ENCODE assay signal across 27 cellular contexts in the genomic region with DNA sequence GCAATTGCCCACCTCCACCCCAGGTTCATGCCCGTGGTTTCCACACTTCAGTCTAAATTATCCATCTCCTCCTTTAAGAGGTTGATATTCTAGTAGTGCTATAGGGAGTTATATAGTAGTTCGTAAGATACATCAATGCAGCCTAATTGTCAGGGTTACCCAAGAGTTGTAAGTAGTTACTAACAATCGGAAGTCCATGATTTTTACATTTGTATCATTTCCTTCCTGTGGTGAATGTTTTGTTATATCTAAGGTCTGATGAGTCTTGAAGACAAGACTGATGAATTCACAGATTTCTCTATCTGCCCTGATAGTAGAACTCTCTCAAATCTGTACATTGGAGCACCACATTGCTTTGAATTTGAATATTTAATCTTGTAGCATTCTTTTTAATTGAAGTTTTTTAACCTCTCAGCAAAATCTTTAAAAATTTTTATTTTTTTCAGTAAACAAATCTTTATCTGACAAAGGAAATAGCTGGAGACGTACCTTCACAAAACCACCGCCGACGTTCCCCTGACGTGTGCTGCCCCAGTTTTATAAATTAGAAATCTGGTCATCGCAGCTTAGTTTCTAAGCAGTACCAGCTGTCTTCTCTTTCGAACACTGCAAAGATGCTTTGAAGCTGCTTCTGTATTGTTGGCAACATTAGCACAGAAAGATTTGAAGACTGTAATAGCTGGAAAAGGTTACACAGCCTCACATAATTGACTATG.
DNase-seq lines count a peak whose midpoint lies in the region; ATAC-seq and TF ChIP-seq lines count a peak whose summit lies in the region.
"Had no signal": no experiment of that assay in that cellular context is flagged by ENCODE, and none has a peak within 500 bp of the region (broad histone marks: within the 10 kb centered on the region; RNA-seq: fewer than 3 reads in every experiment).

No MANE protein-coding gene starts in this region.

- H3K27me3 Mint-ChIP-seq in CD8-positive, alpha-beta memory T cell, result no peaks in the 10 kb centered on the region
- peaks cover 4% of the 10 kb centered on the region for H3K27me3 Mint-ChIP-seq in WTC11 (ENCODE audit: low read depth)
- H3K27me3 Mint-ChIP-seq: activated B cell treated with CpG ODN at 0.5 μM for 24 hours; CD4-positive, alpha-beta T cell; naive B cell had no signal

- no CpG with 5 or more reads among the region's 10 CpGs for WGBS in trophoblast cell (ENCODE audit: extremely low coverage, insufficient coverage, insufficient read length)

- H3K9ac ChIP-seq in BLaER1 (no peak overlapping the region), SK-N-MC (ENCODE audit: insufficient read length) (no peak overlapping the region), trophoblast cell (ENCODE audit: low read length) (no peak overlapping the region)

- POLR2A ChIA-PET in CD8-positive, alpha-beta memory T cell (lab: Charles Lee), result no interaction called here
- POLR2A ChIA-PET in WTC11 (lab: Charles Lee), result no interaction called here

- H3K9me3 ChIP-seq in BLaER1 (no peaks in the 10 kb centered on the region), SK-N-MC (ENCODE audit: low read depth, low read length) (no peaks in the 10 kb centered on the region), trophoblast cell (ENCODE audit: insufficient read depth, low read depth, low read length) (no peaks in the 10 kb centered on the region)
- no peaks in the 10 kb centered on the region for H3K9me3 ChIP-seq in CD8-positive, alpha-beta memory T cell (ENCODE audit: low read length)
- no peaks in the 10 kb centered on the region for H3K9me3 ChIP-seq in effector memory CD4-positive, alpha-beta T cell (ENCODE audit: control insufficient read depth, low read length)
- H3K9me3 ChIP-seq: colonic mucosa, esophagus squamous epithelium, right atrium auricular region, tibial nerve had no signal

- H2AFZ ChIP-seq in trophoblast cell (ENCODE audit: insufficient read depth, low read length, poor library complexity), result no peak overlapping the region

- no peaks in the 10 kb centered on the region for H3K79me2 ChIP-seq in trophoblast cell (ENCODE audit: control insufficient read depth, insufficient read depth, low read length, poor library complexity)

- no peak overlapping the region for H4K91ac ChIP-seq in trophoblast cell (ENCODE audit: low read depth, low read length)

- no peak overlapping the region for H2BK120ac ChIP-seq in trophoblast cell (ENCODE audit: insufficient read depth, low read length, poor library complexity)

- H4K20me1 ChIP-seq in BLaER1, result no peaks in the 10 kb centered on the region

- H3K4me1 Mint-ChIP-seq in CD8-positive, alpha-beta memory T cell, result peaks cover 0 to 2% (median 0%) of the 10 kb centered on the region in 3 donors
- no peaks in the 10 kb centered on the region for H3K4me1 Mint-ChIP-seq in WTC11
- H3K4me1 Mint-ChIP-seq: activated B cell treated with CpG ODN at 0.5 μM for 24 hours, immature natural killer cell, naive B cell had no signal

- H3K4ac ChIP-seq in trophoblast cell (ENCODE audit: low read depth, low read length), result no peak overlapping the region

- no peak overlapping the region for H3K14ac ChIP-seq in trophoblast cell (ENCODE audit: low read length)

- peak overlapping the region in 7 of 8 donors; percentile 44 to 86 (median 52) for H3K27ac Mint-ChIP-seq in CD8-positive, alpha-beta memory T cell
- no peak overlapping the region for H3K27ac Mint-ChIP-seq in WTC11
- H3K27ac Mint-ChIP-seq: activated B cell treated with CpG ODN at 0.5 μM for 24 hours; CD4-positive, alpha-beta T cell; immature natural killer cell; naive B cell had no signal

- H3K79me1 ChIP-seq in trophoblast cell (ENCODE audit: low read length), result no peaks in the 10 kb centered on the region

- no peak overlapping the region for H3K4me3 ChIP-seq in BLaER1
- no peak overlapping the region for H3K4me3 ChIP-seq in CD8-positive, alpha-beta memory T cell (ENCODE audit: low read length)
- no peak overlapping the region for H3K4me3 ChIP-seq in SK-N-MC
- no peak overlapping the region for H3K4me3 ChIP-seq in effector memory CD4-positive, alpha-beta T cell (ENCODE audit: insufficient read depth, low read depth, low read length, poor library complexity, severe bottlenecking)
- H3K4me3 ChIP-seq in trophoblast cell (ENCODE audit: low read depth, low read length), result no peak overlapping the region
- H3K4me3 ChIP-seq: colonic mucosa, esophagus squamous epithelium, right atrium auricular region, stomach, tibial nerve had no signal

- H3K36me3 ChIP-seq in BLaER1 (no peaks in the 10 kb centered on the region), SK-N-MC (ENCODE audit: insufficient read depth, low read length) (no peaks in the 10 kb centered on the region), trophoblast cell (ENCODE audit: control insufficient read depth in 1 of 2, insufficient read depth in 2 of 2, low read length in 2 of 2) (no peaks in the 10 kb centered on the region)
- no peaks in the 10 kb centered on the region for H3K36me3 ChIP-seq in CD8-positive, alpha-beta memory T cell (ENCODE audit: insufficient read depth, low read length)
- no peaks in the 10 kb centered on the region for H3K36me3 ChIP-seq in effector memory CD4-positive, alpha-beta T cell (ENCODE audit: control insufficient read depth, insufficient read depth, low read length)
- H3K36me3 ChIP-seq: brain microvascular endothelial cell, colonic mucosa, esophagus squamous epithelium, right atrium auricular region, stomach, tibial nerve had no signal

- ATAC-seq in HG02970 (IDR thresholded peaks at IDR 0.05; ENCODE audit: low FRiP score, unreplicated experiment), result no peak
- ATAC-seq in WTC11, result no peak
- ATAC-seq: left lobe of liver had no signal

- no peak overlapping the region for H3K23ac ChIP-seq in trophoblast cell (ENCODE audit: low read length)

- no peak overlapping the region for H2BK12ac ChIP-seq in trophoblast cell (ENCODE audit: low read length)

- H3K9me3 Mint-ChIP-seq in CD8-positive, alpha-beta memory T cell, result peaks cover 0 to 7% (median 4%) of the 10 kb centered on the region in 5 donors
- H3K9me3 Mint-ChIP-seq in WTC11, result peaks cover 86% of the 10 kb centered on the region
- H3K9me3 Mint-ChIP-seq: CD4-positive, alpha-beta T cell had no signal

- H3K27me3 ChIP-seq in BLaER1 (no peaks in the 10 kb centered on the region), trophoblast cell (ENCODE audit: insufficient read depth, low read length) (no peaks in the 10 kb centered on the region)
- H3K27me3 ChIP-seq in CD8-positive, alpha-beta memory T cell (ENCODE audit: insufficient read depth, low read length, poor library complexity, severe bottlenecking), result no peaks in the 10 kb centered on the region
- no peaks in the 10 kb centered on the region for H3K27me3 ChIP-seq in effector memory CD4-positive, alpha-beta T cell (replicated peaks; ENCODE audit: control insufficient read depth, insufficient read depth, low read length, poor library complexity, severe bottlenecking)
- H3K27me3 ChIP-seq: brain microvascular endothelial cell, colonic mucosa, esophagus squamous epithelium, right atrium auricular region, stomach, tibial nerve had no signal

- no peak overlapping the region for H4K12ac ChIP-seq in trophoblast cell (ENCODE audit: low read depth, low read length)

- H2AK5ac ChIP-seq in trophoblast cell (ENCODE audit: low read length), result no peak overlapping the region

- H2BK5ac ChIP-seq in trophoblast cell (ENCODE audit: low read depth, low read length, poor library complexity), result no peak overlapping the region

- 0 out of 2 replicates have a peak overlapping the region, but pooled peaks have one; percentile 2 for H3K4me2 ChIP-seq in BLaER1
- H3K4me2 ChIP-seq in trophoblast cell (ENCODE audit: low read length), result no peak overlapping the region

- TF ChIP-seq CTCF in WTC11 (IDR thresholded peaks at IDR 0.05), result no peak

- H4K8ac ChIP-seq in trophoblast cell (ENCODE audit: low read depth, low read length), result no peak overlapping the region

- peak in 2 of 5 donors; percentile 34 to 55 for DNase-seq in CD8-positive, alpha-beta memory T cell
- DNase-seq in SK-N-MC (ENCODE audit: low read depth, low spot score) (peak; percentile 22), WTC11 (ENCODE audit: low spot score) (no peak), trophoblast cell (no peak), DMS114 treated with DMSO at 0.1 percent for 48 hours (lab: John Stamatoyannopoulos, UW; ENCODE audit: unreplicated experiment) (no peak)
- peak in 1 of 3 donors; percentile 1 for DNase-seq in effector memory CD4-positive, alpha-beta T cell
- DNase-seq: activated B cell treated with CpG ODN at 0.5 μM for 24 hours; brain microvascular endothelial cell; colonic mucosa; esophagus squamous epithelium; GOT3; hippocampal formation; immature natural killer cell; KG1; naive B cell; NCI-H187; NCI-H2171 treated with DMSO at 0.1 percent for 48 hours; stimulated activated CD4-positive, alpha-beta T cell treated with anti-CD3 and anti-CD28 coated beads, Interleukin-2, amount 100 ng/mL, for 48 hours; stomach; T-helper 9 cell had no signal

- peaks cover 11% of the 10 kb centered on the region for H3K4me1 ChIP-seq in BLaER1
- H3K4me1 ChIP-seq in CD8-positive, alpha-beta memory T cell (ENCODE audit: insufficient read depth, low read length), result no peaks in the 10 kb centered on the region
- no peaks in the 10 kb centered on the region for H3K4me1 ChIP-seq in effector memory CD4-positive, alpha-beta T cell (ENCODE audit: control insufficient read depth, insufficient read depth, low read length, poor library complexity, severe bottlenecking)
- H3K4me1 ChIP-seq in trophoblast cell (ENCODE audit: control insufficient read depth in 1 of 2, insufficient read depth in 2 of 2, low read length in 2 of 2), result no peaks in the 10 kb centered on the region
- H3K4me1 ChIP-seq: colonic mucosa, esophagus squamous epithelium, right atrium auricular region, stomach, tibial nerve had no signal

- no peak overlapping the region for H3K18ac ChIP-seq in trophoblast cell (ENCODE audit: low read length)

- H3K4me3 Mint-ChIP-seq in CD8-positive, alpha-beta memory T cell, result peak overlapping the region in 2 of 7 donors; percentile 8 to 15
- H3K4me3 Mint-ChIP-seq in WTC11, result no peak overlapping the region
- H3K4me3 Mint-ChIP-seq: activated B cell treated with CpG ODN at 0.5 μM for 24 hours; CD4-positive, alpha-beta T cell; immature natural killer cell; naive B cell had no signal

- H3K27ac ChIP-seq in BLaER1 (no peak overlapping the region), SK-N-MC (no peak overlapping the region), trophoblast cell (ENCODE audit: low read depth, low read length) (no peak overlapping the region)
- no peak overlapping the region for H3K27ac ChIP-seq in CD8-positive, alpha-beta memory T cell (ENCODE audit: low read depth, low read length)
- H3K27ac ChIP-seq in effector memory CD4-positive, alpha-beta T cell (ENCODE audit: insufficient read depth, low read length, poor library complexity, severe bottlenecking), result peak overlapping the region; percentile 15
- H3K27ac ChIP-seq: brain microvascular endothelial cell, colonic mucosa, esophagus squamous epithelium, right atrium auricular region, RWPE1, stomach, tibial nerve had no signal

- H3K36me3 Mint-ChIP-seq in CD8-positive, alpha-beta memory T cell, result no peaks in the 10 kb centered on the region
- H3K36me3 Mint-ChIP-seq in WTC11, result peaks cover 52% of the 10 kb centered on the region
- H3K36me3 Mint-ChIP-seq: immature natural killer cell, naive B cell had no signal

- CTCF ChIA-PET in CD8-positive, alpha-beta memory T cell (lab: Charles Lee), result no interaction called here
- CTCF ChIA-PET in WTC11 (lab: Charles Lee), result no interaction called here
